Comparison of ENCODE assay signal across 1 cellular context in the genomic region with DNA sequence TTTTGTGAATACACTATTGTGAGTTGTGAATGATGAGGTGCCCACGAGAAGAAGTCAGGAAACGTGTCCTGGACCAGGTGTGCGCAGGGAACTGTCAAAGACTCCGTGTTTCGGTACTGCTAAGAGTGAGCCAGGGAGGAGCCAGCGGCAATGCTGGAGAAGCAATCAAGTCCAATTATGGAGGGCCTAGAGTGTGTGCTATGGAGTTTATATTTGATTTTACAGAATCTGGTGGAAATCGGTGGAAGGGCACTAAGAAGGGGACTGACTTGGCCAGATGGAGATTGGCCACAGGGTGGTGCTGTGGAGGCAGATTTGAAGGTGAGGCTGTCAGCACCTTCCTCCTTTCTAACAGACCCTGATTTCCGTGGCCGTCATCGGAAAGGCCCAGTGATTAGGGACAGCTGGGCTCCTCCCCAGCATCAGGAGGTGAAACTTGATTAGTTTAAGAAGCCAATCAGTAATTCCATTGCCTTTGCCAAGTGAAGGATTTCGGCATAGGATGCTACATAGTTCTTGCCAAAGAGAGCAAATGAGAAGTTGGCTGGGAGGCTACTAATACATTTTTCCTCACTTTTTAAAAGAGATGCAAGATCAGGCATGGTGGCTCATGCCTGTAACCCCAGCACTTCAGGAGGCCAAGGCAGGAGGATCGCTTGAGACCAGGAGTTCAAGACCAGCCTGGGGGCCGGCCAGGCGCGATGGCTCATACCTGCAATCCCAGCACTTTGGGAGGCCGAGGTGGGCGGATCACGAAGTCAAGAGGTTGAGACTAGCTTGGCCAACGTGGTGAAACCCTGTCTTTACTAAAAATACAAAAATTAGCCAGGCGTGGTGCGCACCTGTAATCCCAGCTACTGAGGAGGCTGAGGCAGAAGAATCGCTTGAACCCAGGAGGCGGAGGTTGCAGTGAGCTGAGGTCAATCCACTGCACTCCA.
TF ChIP-seq lines count a peak whose summit lies in the region.

No MANE protein-coding gene starts in this region.

TF ChIP-seq in K562, 482 proteins besides CTCF, POLR2A, EP300 and RAD21 (continued from another document and continues in another):
- TF ChIP-seq ZBTB5 (IDR thresholded peaks at IDR 0.05) = no peak
- TF ChIP-seq CREB3 (tag; conservative IDR thresholded peaks at IDR 0.05; ENCODE audit: low read depth) = no peak
- TF ChIP-seq RCOR1 (IDR thresholded peaks at IDR 0.05; ENCODE audit: borderline replicate concordance in 1 of 2, low read depth in 2 of 2, low read length in 2 of 2) = peak; percentile 90 to 97
- TF ChIP-seq XRCC3 (IDR thresholded peaks at IDR 0.05) = no peak
- TF ChIP-seq ZNF316 (IDR thresholded peaks at IDR 0.05) = no peak
- TF ChIP-seq ZNF778 (CRISPR knock-in tag; IDR thresholded peaks at IDR 0.05) = no peak
- no peak for TF ChIP-seq RBFOX2 (IDR thresholded peaks at IDR 0.05; ENCODE audit: low read depth, low read length)
- TF ChIP-seq, protein P1, sequence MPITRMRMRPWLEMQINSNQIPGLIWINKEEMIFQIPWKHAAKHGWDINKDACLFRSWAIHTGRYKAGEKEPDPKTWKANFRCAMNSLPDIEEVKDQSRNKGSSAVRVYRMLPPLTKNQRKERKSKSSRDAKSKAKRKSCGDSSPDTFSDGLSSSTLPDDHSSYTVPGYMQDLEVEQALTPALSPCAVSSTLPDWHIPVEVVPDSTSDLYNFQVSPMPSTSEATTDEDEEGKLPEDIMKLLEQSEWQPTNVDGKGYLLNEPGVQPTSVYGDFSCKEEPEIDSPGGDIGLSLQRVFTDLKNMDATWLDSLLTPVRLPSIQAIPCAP (CRISPR knock-in tag; IDR thresholded peaks at IDR 0.05; ENCODE audit: borderline replicate concordance) = no peak
- TF ChIP-seq ATF3 (IDR thresholded peaks at IDR 0.05) = no peak
- no peak for TF ChIP-seq ATF3 (CRISPR knock-in tag; conservative IDR thresholded peaks at IDR 0.05)
- TF ChIP-seq POLR2H (tag; IDR thresholded peaks at IDR 0.05; ENCODE audit: low read depth) = no peak
- no peak for TF ChIP-seq TEAD2 (tag; IDR thresholded peaks at IDR 0.05)
- no peak for TF ChIP-seq PTBP1 (IDR thresholded peaks at IDR 0.05; ENCODE audit: low read depth, low read length)
- TF ChIP-seq ZNF224 (CRISPR knock-in tag; IDR thresholded peaks at IDR 0.05) = no peak
- TF ChIP-seq STAG1 (CRISPR knock-in tag; IDR thresholded peaks at IDR 0.05; ENCODE audit: borderline replicate concordance) = peak; percentile 73; the same call in 1 of the 2 replicates
- no peak for TF ChIP-seq ZC3H8 (IDR thresholded peaks at IDR 0.05)
- no peak for TF ChIP-seq SREBF2 (CRISPR knock-in tag; IDR thresholded peaks at IDR 0.05)
- no peak for TF ChIP-seq ZNF766 (CRISPR knock-in tag; conservative IDR thresholded peaks at IDR 0.05)
- peak; percentile 50; the same call in 1 of the 2 replicates for TF ChIP-seq MAFK (IDR thresholded peaks at IDR 0.05; ENCODE audit: low read length)
- no peak for TF ChIP-seq BRF2 (IDR thresholded peaks at IDR 0.05; ENCODE audit: borderline replicate concordance, insufficient read depth, insufficient read length)
- no peak for TF ChIP-seq NCOA1 (IDR thresholded peaks at IDR 0.05; ENCODE audit: low read depth)
- TF ChIP-seq, protein P2, sequence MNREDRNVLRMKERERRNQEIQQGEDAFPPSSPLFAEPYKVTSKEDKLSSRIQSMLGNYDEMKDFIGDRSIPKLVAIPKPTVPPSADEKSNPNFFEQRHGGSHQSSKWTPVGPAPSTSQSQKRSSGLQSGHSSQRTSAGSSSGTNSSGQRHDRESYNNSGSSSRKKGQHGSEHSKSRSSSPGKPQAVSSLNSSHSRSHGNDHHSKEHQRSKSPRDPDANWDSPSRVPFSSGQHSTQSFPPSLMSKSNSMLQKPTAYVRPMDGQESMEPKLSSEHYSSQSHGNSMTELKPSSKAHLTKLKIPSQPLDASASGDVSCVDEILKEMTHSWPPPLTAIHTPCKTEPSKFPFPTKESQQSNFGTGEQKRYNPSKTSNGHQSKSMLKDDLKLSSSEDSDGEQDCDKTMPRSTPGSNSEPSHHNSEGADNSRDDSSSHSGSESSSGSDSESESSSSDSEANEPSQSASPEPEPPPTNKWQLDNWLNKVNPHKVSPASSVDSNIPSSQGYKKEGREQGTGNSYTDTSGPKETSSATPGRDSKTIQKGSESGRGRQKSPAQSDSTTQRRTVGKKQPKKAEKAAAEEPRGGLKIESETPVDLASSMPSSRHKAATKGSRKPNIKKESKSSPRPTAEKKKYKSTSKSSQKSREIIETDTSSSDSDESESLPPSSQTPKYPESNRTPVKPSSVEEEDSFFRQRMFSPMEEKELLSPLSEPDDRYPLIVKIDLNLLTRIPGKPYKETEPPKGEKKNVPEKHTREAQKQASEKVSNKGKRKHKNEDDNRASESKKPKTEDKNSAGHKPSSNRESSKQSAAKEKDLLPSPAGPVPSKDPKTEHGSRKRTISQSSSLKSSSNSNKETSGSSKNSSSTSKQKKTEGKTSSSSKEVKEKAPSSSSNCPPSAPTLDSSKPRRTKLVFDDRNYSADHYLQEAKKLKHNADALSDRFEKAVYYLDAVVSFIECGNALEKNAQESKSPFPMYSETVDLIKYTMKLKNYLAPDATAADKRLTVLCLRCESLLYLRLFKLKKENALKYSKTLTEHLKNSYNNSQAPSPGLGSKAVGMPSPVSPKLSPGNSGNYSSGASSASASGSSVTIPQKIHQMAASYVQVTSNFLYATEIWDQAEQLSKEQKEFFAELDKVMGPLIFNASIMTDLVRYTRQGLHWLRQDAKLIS (CRISPR knock-in tag; IDR thresholded peaks at IDR 0.05) = no peak
- TF ChIP-seq ZBTB49 (CRISPR knock-in tag; IDR thresholded peaks at IDR 0.05; ENCODE audit: borderline replicate concordance) = no peak
- TF ChIP-seq, protein P3, sequence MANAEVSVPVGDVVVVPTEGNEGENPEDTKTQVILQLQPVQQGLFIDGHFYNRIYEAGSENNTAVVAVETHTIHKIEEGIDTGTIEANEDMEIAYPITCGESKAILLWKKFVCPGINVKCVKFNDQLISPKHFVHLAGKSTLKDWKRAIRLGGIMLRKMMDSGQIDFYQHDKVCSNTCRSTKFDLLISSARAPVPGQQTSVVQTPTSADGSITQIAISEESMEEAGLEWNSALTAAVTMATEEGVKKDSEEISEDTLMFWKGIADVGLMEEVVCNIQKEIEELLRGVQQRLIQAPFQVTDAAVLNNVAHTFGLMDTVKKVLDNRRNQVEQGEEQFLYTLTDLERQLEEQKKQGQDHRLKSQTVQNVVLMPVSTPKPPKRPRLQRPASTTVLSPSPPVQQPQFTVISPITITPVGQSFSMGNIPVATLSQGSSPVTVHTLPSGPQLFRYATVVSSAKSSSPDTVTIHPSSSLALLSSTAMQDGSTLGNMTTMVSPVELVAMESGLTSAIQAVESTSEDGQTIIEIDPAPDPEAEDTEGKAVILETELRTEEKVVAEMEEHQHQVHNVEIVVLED (CRISPR knock-in tag; IDR thresholded peaks at IDR 0.05) = 0 out of 2 replicates have a peak, but pooled peaks have one; percentile 7
- 0 out of 2 replicates have a peak, but pooled peaks have one; percentile 51 for TF ChIP-seq SMAD3 (CRISPR knock-in tag; conservative IDR thresholded peaks at IDR 0.05)
- TF ChIP-seq MAZ (CRISPR knock-in tag; conservative IDR thresholded peaks at IDR 0.05 in 1 of 2, IDR thresholded peaks at IDR 0.05 in 1 of 2) = peak; percentile 13 to 60; a peak in 2 of 4 replicates
- TF ChIP-seq FOXK1 (CRISPR knock-in tag; IDR thresholded peaks at IDR 0.05; ENCODE audit: borderline replicate concordance) = no peak
- no peak for TF ChIP-seq MTF1 (CRISPR knock-in tag; IDR thresholded peaks at IDR 0.05; ENCODE audit: borderline replicate concordance)
- TF ChIP-seq SP1 (CRISPR knock-in tag; IDR thresholded peaks at IDR 0.05) = no peak
- no peak for TF ChIP-seq ZNF175 (CRISPR knock-in tag; IDR thresholded peaks at IDR 0.05; ENCODE audit: low read depth)
- no peak for TF ChIP-seq CBX1 (IDR thresholded peaks at IDR 0.05; ENCODE audit: low read depth)
- no peak for TF ChIP-seq ZNF277 (CRISPR knock-in tag; IDR thresholded peaks at IDR 0.05; ENCODE audit: borderline replicate concordance)
- TF ChIP-seq, protein P4, sequence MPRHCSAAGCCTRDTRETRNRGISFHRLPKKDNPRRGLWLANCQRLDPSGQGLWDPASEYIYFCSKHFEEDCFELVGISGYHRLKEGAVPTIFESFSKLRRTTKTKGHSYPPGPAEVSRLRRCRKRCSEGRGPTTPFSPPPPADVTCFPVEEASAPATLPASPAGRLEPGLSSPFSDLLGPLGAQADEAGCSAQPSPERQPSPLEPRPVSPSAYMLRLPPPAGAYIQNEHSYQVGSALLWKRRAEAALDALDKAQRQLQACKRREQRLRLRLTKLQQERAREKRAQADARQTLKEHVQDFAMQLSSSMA (CRISPR knock-in tag; IDR thresholded peaks at IDR 0.05) = no peak
- TF ChIP-seq NR4A1 (CRISPR knock-in tag; IDR thresholded peaks at IDR 0.05) = no peak
- no peak for TF ChIP-seq NR4A1 (tag; IDR thresholded peaks at IDR 0.05)
- no peak for TF ChIP-seq TAF15 (IDR thresholded peaks at IDR 0.05; ENCODE audit: low read depth, low read length)
- TF ChIP-seq SAFB (IDR thresholded peaks at IDR 0.05; ENCODE audit: borderline replicate concordance, low read depth, low read length) = no peak
- peak; percentile 42; the same call in 1 of the 2 replicates for TF ChIP-seq MTA3 (IDR thresholded peaks at IDR 0.05; ENCODE audit: borderline replicate concordance)
- no peak for TF ChIP-seq HSF4 (CRISPR knock-in tag; IDR thresholded peaks at IDR 0.05; ENCODE audit: borderline replicate concordance)
- 0 out of 2 replicates have a peak, but pooled peaks have one; percentile 31 for TF ChIP-seq JUN (IDR thresholded peaks at IDR 0.05; ENCODE audit: borderline replicate concordance, low read depth, low read length)
- TF ChIP-seq JUN (CRISPR knock-in tag; IDR thresholded peaks at IDR 0.05; ENCODE audit: borderline replicate concordance) = no peak
